9 cellular contexts compared by ENCODE assay signal in the genomic region with DNA sequence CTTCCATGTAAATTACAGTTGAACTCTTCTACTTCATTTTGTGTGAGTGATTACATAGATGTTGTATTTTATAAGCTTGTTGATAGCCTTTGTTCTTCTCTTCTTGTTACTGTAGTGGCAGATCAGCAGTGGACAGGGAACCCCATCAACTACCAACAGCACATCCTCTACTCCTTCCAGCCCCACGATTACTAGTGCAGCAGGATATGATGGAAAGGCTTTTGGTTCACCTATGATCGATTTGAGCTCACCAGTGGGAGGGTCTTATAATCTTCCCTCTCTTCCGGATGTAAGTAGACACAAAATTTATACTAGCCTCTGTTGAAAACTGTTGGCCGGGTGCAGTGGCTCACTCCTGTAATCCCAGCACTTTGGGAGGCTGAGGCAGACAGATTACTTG.
"Had no signal": no experiment of that assay in that cellular context is flagged by ENCODE, and none has a peak within 500 bp of the region (broad histone marks: within the 10 kb centered on the region; RNA-seq: fewer than 3 reads in every experiment).

No MANE protein-coding gene starts in this region.

- DNase-seq: GM23248, H9, HCEC 1CT, KBM-7 had no signal

- H3K27me3 Mint-ChIP-seq: IgD-negative memory B cell had no signal

- H3K27ac Mint-ChIP-seq: IgD-negative memory B cell had no signal

- H3K27ac ChIP-seq: GM23248, KMS-11 had no signal

- H3K9ac ChIP-seq: GM23248, KMS-11 had no signal

- FAIRE-seq: H1, H54, HTR-8/SVneo had no signal

- H2AFZ ChIP-seq: GM23248 had no signal

- H3K4me2 ChIP-seq: KMS-11 had no signal

- H3K4me3 Mint-ChIP-seq: H9, IgD-negative memory B cell had no signal

- H3K4me3 ChIP-seq: GM23248 had no signal

- H3K4me1 Mint-ChIP-seq: IgD-negative memory B cell had no signal
